In the genomic region with DNA sequence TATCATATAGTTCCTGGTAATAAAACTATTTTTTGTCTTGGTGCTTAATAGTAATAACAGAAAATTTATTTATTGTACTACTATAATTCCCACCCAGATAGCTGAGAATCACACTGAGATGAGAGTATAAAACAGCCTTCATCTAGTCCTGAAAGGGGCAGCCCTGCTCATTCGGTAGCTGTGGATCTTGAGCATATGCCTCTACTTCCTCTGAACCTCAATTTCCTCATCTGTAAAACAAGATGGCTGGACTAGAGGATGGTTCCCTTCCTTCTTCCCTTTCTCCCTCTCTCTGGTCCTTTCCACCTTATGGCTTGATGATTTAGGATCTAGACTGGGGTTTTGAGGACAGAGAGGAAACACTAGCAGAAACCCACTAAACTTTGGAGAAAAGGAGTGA, we compare ENCODE assay signal across 14 cellular contexts. TPM values are rescaled to one million over a fixed set of nuclear protein-coding genes. Genes with fewer than 3 reads are reported as not detected.
DNase-seq lines count a peak whose midpoint lies in the region; ATAC-seq lines count a peak whose summit lies in the region.
"Had no signal": no experiment of that assay in that cellular context is flagged by ENCODE, and none has a peak within 500 bp of the region (broad histone marks: within the 10 kb centered on the region; RNA-seq: fewer than 3 reads in every experiment).

No MANE protein-coding gene starts in this region.

- DNase-seq in activated naive CD4-positive, alpha-beta T cell treated with anti-CD3 and anti-CD28 coated beads for 36 hours: no peak
- DNase-seq in activated naive CD4-positive, alpha-beta T cell treated with Interleukin-2 at 50 U/mL for 16 hours: no peak
- DNase-seq in SKM-1 treated with dmso at 0.1 percent for 144 hours (lab: John Stamatoyannopoulos, UW; ENCODE audit: unreplicated experiment) (peak; percentile 19), substantia nigra (lab: John Stamatoyannopoulos, UW) (no peak), hepatic stellate cell (ENCODE audit: low spot score) (no peak)
- DNase-seq: activated gamma-delta T cell, DMS53, foreskin keratinocyte, NCI-H2029, NCI-H526, nephron progenitor cell had no signal

- peak overlapping the region; percentile 83 for H3K27ac Mint-ChIP-seq in activated naive CD4-positive, alpha-beta T cell treated with anti-CD3 and anti-CD28 coated beads for 36 hours
- H3K27ac Mint-ChIP-seq in dendritic cell treated with granulocyte-macrophage colony-stimulating factor and Interleukin-4, amounts not matched to agents 40 ng/mL and 50 ng/mL, for 4 days: peak overlapping the region; percentile 58
- H3K27ac Mint-ChIP-seq in stimulated activated memory B cell treated with anti-CD40 and anti-IgM and Interleukin-4, amounts not matched to agents 10 μg/mL and 1 μg/mL and 100 μg/mL, for 72 hours: peak overlapping the region; percentile 36
- H3K27ac Mint-ChIP-seq: nephron progenitor cell had no signal

- ATAC-seq in stimulated activated memory B cell treated with anti-CD40 and anti-IgM and Interleukin-4, amounts not matched to agents 10 μg/mL and 1 μg/mL and 100 μg/mL, for 72 hours: no peak
- no peak for ATAC-seq in GM18517 (IDR thresholded peaks at IDR 0.05; ENCODE audit: unreplicated experiment)
- ATAC-seq: foreskin keratinocyte had no signal

- H3K4me1 Mint-ChIP-seq in activated naive CD4-positive, alpha-beta T cell treated with anti-CD3 and anti-CD28 coated beads for 36 hours (ENCODE audit: low read depth): peaks cover 86% of the 10 kb centered on the region
- H3K4me1 Mint-ChIP-seq in dendritic cell treated with granulocyte-macrophage colony-stimulating factor and Interleukin-4, amounts not matched to agents 40 ng/mL and 50 ng/mL, for 4 days (ENCODE audit: low read depth): peaks cover 50% of the 10 kb centered on the region
- peaks cover 14% of the 10 kb centered on the region for H3K4me1 Mint-ChIP-seq in stimulated activated memory B cell treated with anti-CD40 and anti-IgM and Interleukin-4, amounts not matched to agents 10 μg/mL and 1 μg/mL and 100 μg/mL, for 72 hours

- no peaks in the 10 kb centered on the region for H3K9me3 Mint-ChIP-seq in activated naive CD4-positive, alpha-beta T cell treated with anti-CD3 and anti-CD28 coated beads for 36 hours
- no peaks in the 10 kb centered on the region for H3K9me3 Mint-ChIP-seq in dendritic cell treated with granulocyte-macrophage colony-stimulating factor and Interleukin-4, amounts not matched to agents 40 ng/mL and 50 ng/mL, for 4 days
- H3K9me3 Mint-ChIP-seq in stimulated activated memory B cell treated with anti-CD40 and anti-IgM and Interleukin-4, amounts not matched to agents 10 μg/mL and 1 μg/mL and 100 μg/mL, for 72 hours: no peaks in the 10 kb centered on the region
- H3K9me3 Mint-ChIP-seq: nephron progenitor cell had no signal

- intact Hi-C loops in activated naive CD4-positive, alpha-beta T cell treated with anti-CD3 and anti-CD28 coated beads for 36 hours (cut with micrococcal nuclease): no loop called here
- intact Hi-C loops in dendritic cell treated with granulocyte-macrophage colony-stimulating factor and Interleukin-4, amounts not matched to agents 40 ng/mL and 50 ng/mL, for 4 days (cut with micrococcal nuclease): no loop called here

- peaks cover 18% of the 10 kb centered on the region for H3K36me3 Mint-ChIP-seq in activated naive CD4-positive, alpha-beta T cell treated with anti-CD3 and anti-CD28 coated beads for 36 hours (ENCODE audit: low read depth)
- H3K36me3 Mint-ChIP-seq in dendritic cell treated with granulocyte-macrophage colony-stimulating factor and Interleukin-4, amounts not matched to agents 40 ng/mL and 50 ng/mL, for 4 days (ENCODE audit: low read depth): peaks cover 21% of the 10 kb centered on the region
- H3K36me3 Mint-ChIP-seq in stimulated activated memory B cell treated with anti-CD40 and anti-IgM and Interleukin-4, amounts not matched to agents 10 μg/mL and 1 μg/mL and 100 μg/mL, for 72 hours: peaks cover 5% of the 10 kb centered on the region

- no peak overlapping the region for H3K27ac ChIP-seq in substantia nigra (ENCODE audit: low read depth, low read length, poor library complexity, severe bottlenecking)
- H3K27ac ChIP-seq: foreskin keratinocyte had no signal

- CTCF ChIA-PET in activated naive CD4-positive, alpha-beta T cell treated with anti-CD3 and anti-CD28 coated beads for 36 hours (lab: Charles Lee): interaction anchor here (0.6 to 2.8 kb wide), 6 partner anchors 9 to 187 kb away, joined by 3 to 15 read pairs (median 5); a partner anchor contains a TSS

- no peaks in the 10 kb centered on the region for H3K27me3 Mint-ChIP-seq in activated naive CD4-positive, alpha-beta T cell treated with anti-CD3 and anti-CD28 coated beads for 36 hours (ENCODE audit: low read depth)
- no peaks in the 10 kb centered on the region for H3K27me3 Mint-ChIP-seq in dendritic cell treated with granulocyte-macrophage colony-stimulating factor and Interleukin-4, amounts not matched to agents 40 ng/mL and 50 ng/mL, for 4 days
- H3K27me3 Mint-ChIP-seq in stimulated activated memory B cell treated with anti-CD40 and anti-IgM and Interleukin-4, amounts not matched to agents 10 μg/mL and 1 μg/mL and 100 μg/mL, for 72 hours: no peaks in the 10 kb centered on the region

- H3K4me3 Mint-ChIP-seq in activated naive CD4-positive, alpha-beta T cell treated with anti-CD3 and anti-CD28 coated beads for 36 hours: peak overlapping the region; percentile 11
- no peak overlapping the region for H3K4me3 Mint-ChIP-seq in dendritic cell treated with granulocyte-macrophage colony-stimulating factor and Interleukin-4, amounts not matched to agents 40 ng/mL and 50 ng/mL, for 4 days
- no peak overlapping the region for H3K4me3 Mint-ChIP-seq in stimulated activated memory B cell treated with anti-CD40 and anti-IgM and Interleukin-4, amounts not matched to agents 10 μg/mL and 1 μg/mL and 100 μg/mL, for 72 hours
- H3K4me3 Mint-ChIP-seq: nephron progenitor cell had no signal

RNA-seq across cellular contexts. Expression of a gene that starts 15.0 kb away (rescaled TPM):
- 100 to 1,000 TPM; 202 to 208 TPM for total RNA-seq in activated naive CD4-positive, alpha-beta T cell treated with anti-CD3 and anti-CD28 coated beads for 36 hours
